In the genomic region with DNA sequence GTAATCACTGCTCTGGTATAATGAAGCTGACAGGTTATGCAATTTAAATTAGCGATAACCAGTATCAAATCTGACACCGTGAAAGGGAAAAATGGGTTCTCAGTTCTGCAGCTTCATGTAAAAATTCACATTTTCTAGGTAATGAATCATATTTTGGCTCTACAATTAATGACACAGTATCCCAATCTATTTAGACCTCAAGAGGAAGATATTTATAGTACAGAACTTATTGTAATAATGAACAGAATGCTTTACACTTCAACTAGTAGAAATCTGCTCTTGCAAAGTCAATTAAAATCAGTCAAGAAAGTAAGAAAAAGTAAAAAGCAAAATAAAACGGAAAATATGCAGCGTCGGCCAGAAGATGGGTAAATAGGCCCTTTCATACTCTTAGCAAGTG, we compare ENCODE assay signal across 1 cellular context.
TF ChIP-seq lines count a peak whose summit lies in the region.

No MANE protein-coding gene starts in this region.

TF ChIP-seq in SK-N-SH, 30 proteins besides CTCF, POLR2A, EP300 and RAD21 (continued from another document):
- TF ChIP-seq, protein P1, sequence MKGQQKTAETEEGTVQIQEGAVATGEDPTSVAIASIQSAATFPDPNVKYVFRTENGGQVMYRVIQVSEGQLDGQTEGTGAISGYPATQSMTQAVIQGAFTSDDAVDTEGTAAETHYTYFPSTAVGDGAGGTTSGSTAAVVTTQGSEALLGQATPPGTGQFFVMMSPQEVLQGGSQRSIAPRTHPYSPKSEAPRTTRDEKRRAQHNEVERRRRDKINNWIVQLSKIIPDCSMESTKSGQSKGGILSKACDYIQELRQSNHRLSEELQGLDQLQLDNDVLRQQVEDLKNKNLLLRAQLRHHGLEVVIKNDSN (IDR thresholded peaks at IDR 0.05; ENCODE audit: borderline replicate concordance, low read depth) = no peak
- TF ChIP-seq POLR2AphosphoS5 (IDR thresholded peaks at IDR 0.05; ENCODE audit: low read depth, low read length) = no peak
- TF ChIP-seq SIN3A (IDR thresholded peaks at IDR 0.05; ENCODE audit: borderline replicate concordance, low read depth, low read length) = no peak
- TF ChIP-seq MEF2A (IDR thresholded peaks at IDR 0.05; ENCODE audit: borderline replicate concordance, low read depth) = no peak
